Comparison of ENCODE assay signal across 9 cellular contexts in the genomic region with DNA sequence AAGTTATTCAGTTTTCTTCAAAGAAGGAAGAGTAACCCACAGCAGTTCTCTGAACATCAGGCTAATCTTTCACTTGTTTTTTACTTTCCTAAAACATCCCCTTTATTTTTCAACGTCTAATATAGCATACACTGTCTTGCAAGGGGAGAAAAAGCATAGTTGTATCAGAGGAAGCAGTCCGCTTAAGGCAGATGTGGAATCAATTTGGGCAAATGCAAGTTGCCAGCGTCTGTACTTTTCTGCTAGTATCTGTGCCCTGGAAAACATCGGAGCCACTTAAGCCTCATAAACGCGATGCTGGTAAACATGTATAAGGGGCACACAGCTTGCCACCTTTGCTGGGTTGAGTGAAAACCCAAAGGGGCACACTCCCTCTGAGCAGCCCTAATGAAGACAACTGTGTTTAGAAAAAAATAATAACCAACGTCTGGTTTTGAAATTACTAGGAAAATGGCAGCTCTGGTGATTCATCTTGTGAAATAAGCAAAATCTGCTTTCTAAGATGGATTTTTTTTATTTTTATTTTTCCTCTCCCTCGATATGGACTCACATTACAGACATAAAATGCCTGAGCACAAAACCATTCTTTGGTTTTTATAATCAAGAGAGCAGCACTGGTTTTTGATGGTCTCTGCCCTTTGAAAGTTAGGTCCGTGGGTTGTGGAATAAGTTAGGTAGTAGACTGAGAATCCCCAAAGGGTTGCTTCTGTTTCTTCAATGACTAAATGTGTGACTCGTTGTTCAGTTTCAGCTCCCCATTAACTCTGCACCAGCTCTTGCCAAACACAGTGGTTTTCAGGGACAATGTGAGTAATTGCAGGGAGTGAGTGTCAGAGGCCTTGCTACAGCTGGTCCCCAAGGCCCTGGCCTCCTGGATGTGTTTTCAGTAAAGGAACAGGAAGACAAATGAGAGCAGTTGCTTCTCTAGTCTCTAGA. TPM values are rescaled to one million over a fixed set of nuclear protein-coding genes. Genes with fewer than 3 reads are reported as not detected.
DNase-seq lines count a peak whose midpoint lies in the region; ATAC-seq and TF ChIP-seq lines count a peak whose summit lies in the region.
"Had no signal": no experiment of that assay in that cellular context is flagged by ENCODE, and none has a peak within 500 bp of the region (broad histone marks: within the 10 kb centered on the region; RNA-seq: fewer than 3 reads in every experiment).

No MANE protein-coding gene starts in this region.

- peak overlapping the region; percentile 15 for H3K4me3 Mint-ChIP-seq in activated B cell treated with CpG ODN at 0.5 μM for 24 hours

- intact Hi-C loops in activated B cell treated with CpG ODN at 0.5 μM for 24 hours (cut with micrococcal nuclease) (no loop called here), ascending aorta (cut with DNase I) (no loop called here)

- POLR2A ChIA-PET in activated B cell treated with CpG ODN at 0.5 μM for 24 hours (lab: Charles Lee) = no interaction called here

- H3K27ac Mint-ChIP-seq in activated B cell treated with CpG ODN at 0.5 μM for 24 hours = no peak overlapping the region

- H3K4me1 ChIP-seq in ascending aorta = no peaks in the 10 kb centered on the region

- ATAC-seq in HG02970 (IDR thresholded peaks at IDR 0.05; ENCODE audit: low FRiP score, unreplicated experiment) (peak; percentile 69), activated B cell treated with CpG ODN at 0.5 μM for 24 hours (ENCODE audit: low read depth) (peak; percentile 56)

- H3K27me3 ChIP-seq in ascending aorta (no peaks in the 10 kb centered on the region), H7 (ENCODE audit: control insufficient read depth, insufficient read depth, low read length) (no peaks in the 10 kb centered on the region; the same call in 1 of the 2 replicates)

- no peaks in the 10 kb centered on the region for H3K9me3 Mint-ChIP-seq in activated B cell treated with CpG ODN at 0.5 μM for 24 hours

- no peaks in the 10 kb centered on the region for H3K9me3 ChIP-seq in ascending aorta

- H3K27ac ChIP-seq in ascending aorta = no peak overlapping the region

- H3K4me1 Mint-ChIP-seq in activated B cell treated with CpG ODN at 0.5 μM for 24 hours = peaks cover 15% of the 10 kb centered on the region

- H3K4me3 ChIP-seq in ascending aorta (no peak overlapping the region), H7 (ENCODE audit: insufficient read depth, low read depth, low read length) (no peak overlapping the region)

- H3K36me3 Mint-ChIP-seq in activated B cell treated with CpG ODN at 0.5 μM for 24 hours (ENCODE audit: low read depth) = no peaks in the 10 kb centered on the region

- peaks cover 2% of the 10 kb centered on the region for H3K27me3 Mint-ChIP-seq in activated B cell treated with CpG ODN at 0.5 μM for 24 hours

- CTCF ChIA-PET in activated B cell treated with CpG ODN at 0.5 μM for 24 hours (lab: Charles Lee) = no interaction called here

- H3K36me3 ChIP-seq in ascending aorta (no peaks in the 10 kb centered on the region), H7 (replicated peaks; ENCODE audit: control insufficient read depth, insufficient read depth, low read length) (no peaks in the 10 kb centered on the region)

- peak; percentile 28 for DNase-seq in activated T-cell treated with anti-CD3 and anti-CD28 coated beads for 24 hours (ENCODE audit: low read depth)
- no peak for DNase-seq in activated T-cell treated with anti-CD3 and anti-CD28 coated beads for 4 hours
- no peak for DNase-seq in activated B cell treated with CpG ODN at 0.5 μM for 24 hours
- peak; percentile 42 for DNase-seq in kidney glomerular epithelial cell (lab: John Stamatoyannopoulos, UW)
- no peak for DNase-seq in ascending aorta (ENCODE audit: low spot score in 2 of 2)
- DNase-seq in H7 = no peak
- DNase-seq in HUDEP-2 (lab: John Stamatoyannopoulos, UW; ENCODE audit: unreplicated experiment in 76 of 76) = no peak
- DNase-seq: DND-41 had no signal

- no peak for TF ChIP-seq CTCF in activated B cell treated with CpG ODN at 0.5 μM for 24 hours (IDR thresholded peaks at IDR 0.05)
- TF ChIP-seq CTCF in ascending aorta (IDR thresholded peaks at IDR 0.05) = no peak

RNA-seq across cellular contexts. Expression of a gene that starts 24.5 kb away (rescaled TPM):
- 16.6 and 18.7 TPM in 2 replicates for total RNA-seq in activated B cell treated with CpG ODN at 0.5 μM for 24 hours
- 5.7 TPM for total RNA-seq in ascending aorta
- total RNA-seq in H7 (2014; rRNA removed; shearing (Covaris generic)) = 55.3 and 81.1 TPM in 2 replicates

Comparison
In these comparisons a context has a peak if more than half of its experiments do, and no peak if none do; other contexts are left out.
1. DNase-seq: peak in activated T-cell treated with anti-CD3 and anti-CD28 coated beads for 24 hours (single experiment) and kidney glomerular epithelial cell (single experiment); none in activated T-cell treated with anti-CD3 and anti-CD28 coated beads for 4 hours (single experiment), activated B cell treated with CpG ODN at 0.5 μM for 24 hours (single experiment), ascending aorta (0 of 2), H7 (single experiment) and HUDEP-2 (0 of 76).